Comparison of ENCODE assay signal across 8 cellular contexts in genomic region chr4:6278801-6279197, GRCh38. TPM values are rescaled to one million over a fixed set of nuclear protein-coding genes. Genes with fewer than 3 reads are reported as not detected.
DNase-seq lines count a peak whose midpoint lies in the region; ATAC-seq and TF ChIP-seq lines count a peak whose summit lies in the region.

No MANE protein-coding gene starts in this region.

- DNase-seq in Right ventricle myocardium inferior (ENCODE audit: missing footprints) (peak; percentile 71), cardiac septum (ENCODE audit: low spot score) (no peak), coronary artery (ENCODE audit: low spot score) (no peak), pulmonary artery endothelial cell (ENCODE audit: low read depth, low spot score) (peak; percentile 83), cerebellar cortex (ENCODE audit: low spot score) (no peak), LoVo (ENCODE audit: low spot score) (no peak)
- no peak for DNase-seq in activated CD8-positive, alpha-beta memory T cell treated with anti-CD3 and anti-CD28 coated beads for 24 hours

- peak overlapping the region; percentile 54 to 97 for H3K27ac ChIP-seq in coronary artery

- peak overlapping the region; percentile 10 for H3K4me3 ChIP-seq in coronary artery

- intact Hi-C loops in Right ventricle myocardium inferior (cut with DNase I) (loop anchor here (10.0 kb wide), 1 partner anchor 786 kb away; the partner anchor contains the start of gene GRPEL1), cardiac septum (cut with DNase I) (no loop called here)

- ATAC-seq in Right ventricle myocardium inferior = peak; percentile 74
- ATAC-seq in HG03280 (IDR thresholded peaks at IDR 0.05; ENCODE audit: unreplicated experiment) = peak; percentile 73

- TF ChIP-seq CTCF in coronary artery (IDR thresholded peaks at IDR 0.05) = no peak

RNA-seq across cellular contexts. Expression of gene WFS1, which starts 9.1 kb away (rescaled TPM):
- total RNA-seq in Right ventricle myocardium inferior (88.4 TPM), cardiac septum (48.4 TPM), pulmonary artery endothelial cell (18.9 and 21.4 TPM in 2 replicates)

Comparison
In these comparisons a context has a peak if more than half of its experiments do, and no peak if none do; other contexts are left out.
1. DNase-seq: peak in Right ventricle myocardium inferior (single experiment) and pulmonary artery endothelial cell (single experiment); none in cardiac septum (single experiment), coronary artery (single experiment), cerebellar cortex (single experiment), LoVo (single experiment) and activated CD8-positive, alpha-beta memory T cell treated with anti-CD3 and anti-CD28 coated beads for 24 hours (single experiment).